ENCODE assay signal across 8 cellular contexts in the genomic region with DNA sequence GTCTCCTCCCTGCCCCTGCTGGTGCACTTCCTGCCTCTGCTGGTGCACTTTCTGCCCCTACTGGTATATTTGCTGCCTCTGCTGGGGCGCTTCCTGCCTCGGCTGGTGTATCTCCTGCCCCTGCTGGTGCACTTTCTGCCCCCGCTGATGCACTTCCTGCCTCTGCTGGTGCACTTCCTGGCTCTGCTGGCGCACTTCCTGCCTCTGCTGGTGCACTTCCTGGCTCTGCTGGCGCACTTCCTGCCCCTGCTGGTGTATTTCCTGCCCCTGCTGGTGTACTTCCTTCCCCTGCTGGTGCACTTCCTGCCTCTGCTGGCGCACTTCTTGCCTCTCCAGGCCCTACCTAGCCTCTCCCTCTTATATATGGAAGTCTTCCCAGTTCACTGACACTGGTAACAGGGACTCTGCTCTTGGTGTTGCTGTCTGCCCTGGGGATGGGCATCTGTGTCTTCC. TPM values are rescaled to one million over a fixed set of nuclear protein-coding genes. Genes with fewer than 3 reads are reported as not detected.
DNase-seq lines count a peak whose midpoint lies in the region; ATAC-seq, FAIRE-seq and TF ChIP-seq lines count a peak whose summit lies in the region.

No MANE protein-coding gene starts in this region.

- WGBS in K562 (ENCODE audit: insufficient coverage, low coverage, missing lambda C conversion rate) = 87% methylated on average over 5 of the region's 6 CpGs

- ATAC-seq in K562 = peak; percentile 30; the same call in 1 of the 3 replicates
- ATAC-seq in HG03432 (IDR thresholded peaks at IDR 0.05; ENCODE audit: unreplicated experiment) = no peak
- ATAC-seq in HG02884 (IDR thresholded peaks at IDR 0.05; ENCODE audit: unreplicated experiment) = no peak
- ATAC-seq in HG03135 (IDR thresholded peaks at IDR 0.05; ENCODE audit: unreplicated experiment) = no peak

- no peak for TF ChIP-seq RAD21 in K562 (CRISPR knock-in tag; conservative IDR thresholded peaks at IDR 0.05 in 1 of 2, IDR thresholded peaks at IDR 0.05 in 1 of 2)

- peak overlapping the region; percentile 87 for H2AFZ ChIP-seq in K562 (ENCODE audit: low read depth, low read length)

- intact Hi-C loops in K562 (cut with micrococcal nuclease) = no loop called here

- peak; percentile 73 for DNase-seq in T-helper 9 cell
- DNase-seq in K562 (ENCODE audit: extremely low read depth in 1 of 4, low spot score in 3 of 4) = peak in 2 of 4 experiments; percentile 25 to 28
- DNase-seq in stimulated activated CD4-positive, alpha-beta T cell treated with anti-CD3 and anti-CD28 coated beads, Interleukin-15, amount 100 ng/mL, for 24 hours = peak; percentile 77
- no peak for DNase-seq in pons (ENCODE audit: low spot score)

- no peak overlapping the region for H3K4me3 ChIP-seq in K562

- BruUV-seq in K562 (replicated peaks; lab: Mats Ljungman, UMichigan) = no TSS peak

- no peaks in the 10 kb centered on the region; the same call in 1 of the 2 replicates for H3K9me3 ChIP-seq in K562 (replicated peaks; ENCODE audit: control insufficient read depth, insufficient read depth, low read depth, low read length)

- H3K9ac ChIP-seq in K562 (ENCODE audit: insufficient read depth in 1 of 2, low read depth in 2 of 2, low read length in 2 of 2) = no peak overlapping the region

- no peaks in the 10 kb centered on the region for H3K36me3 ChIP-seq in K562 (ENCODE audit: control insufficient read depth, insufficient read depth, low read length)

- peak overlapping the region; percentile 65 for H3K27ac ChIP-seq in K562 (ENCODE audit: extremely low read depth, low read depth, low read length)

- POLR2A ChIA-PET in K562 (lab: Yijun Ruan, JAX) = interaction anchor here (1.4 kb wide), 1 partner anchor 9 kb away, joined by 3 read pairs; no protein-coding TSS in a partner anchor

- in situ Hi-C loops in K562 (cut with MboI) = no loop called here

- peak overlapping the region; percentile 18; the same call in 1 of the 2 replicates for H3K4me2 ChIP-seq in K562 (ENCODE audit: insufficient read depth, low read length)

- H3K27me3 ChIP-seq in K562 (ENCODE audit: control insufficient read depth in 2 of 2, insufficient read depth in 2 of 2, low read length in 2 of 2) = no peaks in the 10 kb centered on the region

- TF ChIP-seq CTCF in GM12872 (IDR thresholded peaks at IDR 0.05; ENCODE audit: insufficient read depth, low read depth, low read length) = peak; percentile 39; the same call in 1 of the 3 replicates
- TF ChIP-seq CTCF in K562 (IDR thresholded peaks at IDR 0.05 in 2 of 3, conservative IDR thresholded peaks at IDR 0.05 in 1 of 3; ENCODE audit: insufficient read depth in 2 of 3, low read depth in 1 of 3, low read length in 3 of 3) = peak in 2 of 3 experiments; percentile 23 to 56; a peak in 2 of 6 replicates

- no peaks in the 10 kb centered on the region for H3K9me1 ChIP-seq in K562 (ENCODE audit: control insufficient read depth, insufficient read depth, low read length)

- H3K4me1 ChIP-seq in K562 (replicated peaks in 1 of 2; ENCODE audit: control insufficient read depth in 2 of 2, insufficient read depth in 2 of 2, low read length in 2 of 2) = peaks cover 21 to 28% of the 10 kb centered on the region in 2 experiments

- CTCF ChIA-PET in K562 (lab: Yijun Ruan, JAX; ENCODE audit: low intra/inter-chr PET ratio) = no interaction called here

- no peak for TF ChIP-seq EP300 in K562 (IDR thresholded peaks at IDR 0.05; ENCODE audit: low read length)

- no peaks in the 10 kb centered on the region for H3K79me2 ChIP-seq in K562 (ENCODE audit: control insufficient read depth, insufficient read depth, low read length)

- FAIRE-seq in K562 (lab: Jason Lieb, UNC) = peak; percentile 74

- no peak for TF ChIP-seq POLR2A in K562 (conservative IDR thresholded peaks at IDR 0.05)

- H4K20me1 ChIP-seq in K562 (replicated peaks; ENCODE audit: control insufficient read depth, insufficient read depth, low read length) = no peaks in the 10 kb centered on the region

TF ChIP-seq in K562, 482 proteins besides CTCF, POLR2A, EP300 and RAD21 (continues in another document):
- TF ChIP-seq TFAM (CRISPR knock-in tag; conservative IDR thresholded peaks at IDR 0.05) (no peak), ATF1 (CRISPR knock-in tag; IDR thresholded peaks at IDR 0.05) (no peak), ATF1 (tag; IDR thresholded peaks at IDR 0.05) (0 out of 2 replicates have a peak, but pooled peaks have one; percentile 13)

RNA-seq across cellular contexts. Expression of gene MTFP1, which starts 10.1 kb away (rescaled TPM):
- total RNA-seq in K562 (2011; cell fraction: chromatin; rRNA removed; ENCODE audit: low replicate concordance) = 10.0 and 26.7 TPM in 2 replicates
- total RNA-seq in K562 (2011; cell fraction: nucleolus; rRNA removed) = 43.5 and 54.1 TPM in 2 replicates
- 28.7 and 33.9 TPM in 2 replicates for total RNA-seq in K562 (2011; cell fraction: nucleoplasm; rRNA removed)
- total RNA-seq in K562 (2014; rRNA removed) (52.0 and 66.0 TPM in 2 replicates), K562 (2014; rRNA removed; fragmentation: Illumina TruSeq; extraction: Trizol) (25.2 and 30.1 TPM in 2 replicates), K562 (2015; rRNA removed; fragmentation: Illumina TruSeq; extraction: Trizol) (34.0 and 38.4 TPM in 2 replicates), K562 (2021) (43.3 and 45.8 TPM in 2 replicates)
- polyA plus RNA-seq in K562 (2011; rRNA removed) (24.0 and 37.7 TPM in 2 replicates), K562 (2014; fragmentation: Illumina TruSeq; extraction: Trizol) (22.5 and 35.0 TPM in 2 replicates), K562 (2014; fragmentation: Nextera tagmentation; extraction: Ambion mirVana) (10 to 100 TPM; 10.7 to 17.5 TPM), K562 (2014; rRNA removed) (41.8 and 42.0 TPM in 2 replicates)
- polyA plus RNA-seq in K562 (2011; cell fraction: cytosol; rRNA removed) = 52.1 and 102 TPM in 2 replicates
- 36.8 and 44.5 TPM in 2 replicates for polyA plus RNA-seq in K562 (2011; cell fraction: nucleus; rRNA removed)
- 37.8 and 39.6 TPM in 2 replicates for polyA plus RNA-seq in K562 (2012)
- polyA minus RNA-seq in K562 (2011; rRNA and poly(A)+ RNA removed) = 12.5 and 13.8 TPM in 2 replicates
- polyA minus RNA-seq in K562 (2011; cell fraction: cytosol; rRNA and poly(A)+ RNA removed) = 18.5 and 20.8 TPM in 2 replicates
- polyA minus RNA-seq in K562 (2011; cell fraction: nucleus; rRNA and poly(A)+ RNA removed) = 19.5 and 23.8 TPM in 2 replicates

RNA-seq across cellular contexts. Expression of gene SEC14L3, which starts 36.1 kb away (rescaled TPM):
- not detected in 2 replicates for total RNA-seq in K562 (2011; cell fraction: chromatin; rRNA removed; ENCODE audit: low replicate concordance)
- not detected in 2 replicates for total RNA-seq in K562 (2011; cell fraction: nucleolus; rRNA removed)
- total RNA-seq in K562 (2011; cell fraction: nucleoplasm; rRNA removed) = not detected in 2 replicates
- total RNA-seq in K562 (2014; rRNA removed) (not detected in 2 replicates), K562 (2014; rRNA removed; fragmentation: Illumina TruSeq; extraction: Trizol) (not detected in 2 replicates), K562 (2015; rRNA removed; fragmentation: Illumina TruSeq; extraction: Trizol) (not detected in 2 replicates), K562 (2021) (not detected in 2 replicates)
- polyA plus RNA-seq in K562 (2011; rRNA removed) (not detected in 2 replicates), K562 (2014; fragmentation: Illumina TruSeq; extraction: Trizol) (not detected in 2 replicates), K562 (2014; fragmentation: Nextera tagmentation; extraction: Ambion mirVana) (not detected), K562 (2014; rRNA removed) (not detected in 2 replicates)
- 0.04 TPM in 1 of 2 replicates, not detected in the other for polyA plus RNA-seq in K562 (2011; cell fraction: cytosol; rRNA removed)
- not detected in 2 replicates for polyA plus RNA-seq in K562 (2011; cell fraction: nucleus; rRNA removed)
- polyA plus RNA-seq in K562 (2012) = not detected in 2 replicates
- polyA minus RNA-seq in K562 (2011; rRNA and poly(A)+ RNA removed) = not detected in 2 replicates
- not detected in 2 replicates for polyA minus RNA-seq in K562 (2011; cell fraction: cytosol; rRNA and poly(A)+ RNA removed)
- not detected in 2 replicates for polyA minus RNA-seq in K562 (2011; cell fraction: nucleus; rRNA and poly(A)+ RNA removed)

RNA-seq across cellular contexts. Expression of gene SEC14L2, which starts 38.9 kb away (rescaled TPM):
- 0.44 and 0.46 TPM in 2 replicates for total RNA-seq in K562 (2011; cell fraction: chromatin; rRNA removed; ENCODE audit: low replicate concordance)
- 0.67 and 1.1 TPM in 2 replicates for total RNA-seq in K562 (2011; cell fraction: nucleolus; rRNA removed)
- 0.81 and 1.2 TPM in 2 replicates for total RNA-seq in K562 (2011; cell fraction: nucleoplasm; rRNA removed)
- total RNA-seq in K562 (2014; rRNA removed) (0.05 and 0.08 TPM in 2 replicates), K562 (2014; rRNA removed; fragmentation: Illumina TruSeq; extraction: Trizol) (0.04 and 0.06 TPM in 2 replicates), K562 (2015; rRNA removed; fragmentation: Illumina TruSeq; extraction: Trizol) (0.11 TPM in 2 replicates), K562 (2021) (0.04 and 0.16 TPM in 2 replicates)
- polyA plus RNA-seq in K562 (2011; rRNA removed) (0.07 and 0.11 TPM in 2 replicates), K562 (2014; fragmentation: Illumina TruSeq; extraction: Trizol) (0.06 and 0.12 TPM in 2 replicates), K562 (2014; fragmentation: Nextera tagmentation; extraction: Ambion mirVana) (under 1 TPM; 0.10 to 0.17 TPM), K562 (2014; rRNA removed) (0.03 TPM in 1 of 2 replicates, not detected in the other)
- 0.03 and 0.07 TPM in 2 replicates for polyA plus RNA-seq in K562 (2011; cell fraction: cytosol; rRNA removed)
- 0.23 and 0.29 TPM in 2 replicates for polyA plus RNA-seq in K562 (2011; cell fraction: nucleus; rRNA removed)
- 0.36 and 0.39 TPM in 2 replicates for polyA plus RNA-seq in K562 (2012)
- polyA minus RNA-seq in K562 (2011; rRNA and poly(A)+ RNA removed) = 0.21 and 0.46 TPM in 2 replicates
- not detected in 2 replicates for polyA minus RNA-seq in K562 (2011; cell fraction: cytosol; rRNA and poly(A)+ RNA removed)
- 0.54 and 1.3 TPM in 2 replicates for polyA minus RNA-seq in K562 (2011; cell fraction: nucleus; rRNA and poly(A)+ RNA removed)

RNA-seq across cellular contexts. Expression of gene RNF215, which starts 48.5 kb away (rescaled TPM):
- total RNA-seq in K562 (2011; cell fraction: chromatin; rRNA removed; ENCODE audit: low replicate concordance) = 27.4 and 48.7 TPM in 2 replicates
- 28.0 and 30.2 TPM in 2 replicates for total RNA-seq in K562 (2011; cell fraction: nucleolus; rRNA removed)
- 20.8 and 23.6 TPM in 2 replicates for total RNA-seq in K562 (2011; cell fraction: nucleoplasm; rRNA removed)
- total RNA-seq in K562 (2014; rRNA removed) = 4.0 and 4.7 TPM in 2 replicates
- 1.7 and 2.7 TPM in 2 replicates for total RNA-seq in K562 (2014; rRNA removed; fragmentation: Illumina TruSeq; extraction: Trizol)
- 2.2 and 2.3 TPM in 2 replicates for total RNA-seq in K562 (2015; rRNA removed; fragmentation: Illumina TruSeq; extraction: Trizol)
- total RNA-seq in K562 (2021) = 6.8 and 9.2 TPM in 2 replicates
- 5.6 and 7.1 TPM in 2 replicates for polyA plus RNA-seq in K562 (2011; rRNA removed)
- 5.7 and 6.6 TPM in 2 replicates for polyA plus RNA-seq in K562 (2011; cell fraction: cytosol; rRNA removed)
- polyA plus RNA-seq in K562 (2011; cell fraction: nucleus; rRNA removed) = 45.1 and 65.6 TPM in 2 replicates
- polyA plus RNA-seq in K562 (2012) = 4.8 and 8.3 TPM in 2 replicates
- 2.1 and 3.9 TPM in 2 replicates for polyA plus RNA-seq in K562 (2014; fragmentation: Illumina TruSeq; extraction: Trizol)
- under 1 TPM; 0.08 to 0.10 TPM for polyA plus RNA-seq in K562 (2014; fragmentation: Nextera tagmentation; extraction: Ambion mirVana)
- polyA plus RNA-seq in K562 (2014; rRNA removed) = 7.2 and 9.8 TPM in 2 replicates
- polyA minus RNA-seq in K562 (2011; rRNA and poly(A)+ RNA removed) = 2.4 and 4.7 TPM in 2 replicates
- polyA minus RNA-seq in K562 (2011; cell fraction: cytosol; rRNA and poly(A)+ RNA removed) = 4.0 and 6.6 TPM in 2 replicates
- 7.2 and 8.2 TPM in 2 replicates for polyA minus RNA-seq in K562 (2011; cell fraction: nucleus; rRNA and poly(A)+ RNA removed)
